Comparison of ENCODE assay signal across 8 cellular contexts in genomic region chr1:16236495-16237342, GRCh38. TPM values are rescaled to one million over a fixed set of nuclear protein-coding genes. Genes with fewer than 3 reads are reported as not detected.
DNase-seq lines count a peak whose midpoint lies in the region; ATAC-seq and TF ChIP-seq lines count a peak whose summit lies in the region.

TSS of gene CPLANE2 (minus strand) at chr1:16237183. CDS start at chr1:16236742, 441 bp downstream.

- H3K4me1 ChIP-seq in DND-41 (ENCODE audit: insufficient read depth, low read length): peaks cover 28% of the 10 kb centered on the region

- H3K27me3 Mint-ChIP-seq in nephron progenitor cell (ENCODE audit: low read depth, poor library complexity): peaks cover 7% of the 10 kb centered on the region
- no peaks in the 10 kb centered on the region for H3K27me3 Mint-ChIP-seq in stimulated activated naive CD8-positive, alpha-beta T cell treated with anti-CD3 and anti-CD28 coated beads, Interleukin-15, amount 100 ng/mL, for 72 hours

- H3K9me3 Mint-ChIP-seq in nephron progenitor cell: no peaks in the 10 kb centered on the region
- no peaks in the 10 kb centered on the region for H3K9me3 Mint-ChIP-seq in stimulated activated naive CD8-positive, alpha-beta T cell treated with anti-CD3 and anti-CD28 coated beads, Interleukin-15, amount 100 ng/mL, for 72 hours

- H4K20me1 ChIP-seq in DND-41 (ENCODE audit: insufficient read depth, low read length): no peaks in the 10 kb centered on the region

- POLR2A ChIA-PET in RWPE1 (lab: Yijun Ruan, JAX; ENCODE audit: low non-redundant PET): interaction anchor here (0.6 kb wide), 2 partner anchors 15 to 130 kb away, joined by 4 to 5 read pairs; no protein-coding TSS in a partner anchor

- CTCF ChIA-PET in RWPE1 (lab: Yijun Ruan, JAX): interaction anchor here (0.6 to 1.8 kb wide), 8 partner anchors 8 to 252 kb away, joined by 3 to 6 read pairs (median 4); no protein-coding TSS in a partner anchor

- peak within 1 kb of the TSS; percentile 87 for H2AFZ ChIP-seq in DND-41 (ENCODE audit: low read depth, low read length)

- TF ChIP-seq CTCF in DND-41 (IDR thresholded peaks at IDR 0.05; ENCODE audit: borderline replicate concordance, extremely low read depth, low read length, poor library complexity, severe bottlenecking): no peak
- TF ChIP-seq CTCF in LNCaP clone FGC (IDR thresholded peaks at IDR 0.05; ENCODE audit: control insufficient read depth, extremely low read depth, insufficient read depth): 0 out of 2 replicates have a peak, but pooled peaks have one; percentile 4
- TF ChIP-seq CTCF in RWPE1 (conservative IDR thresholded peaks at IDR 0.05; ENCODE audit: low read depth): no peak
- no peak for TF ChIP-seq CTCF in fibroblast of the aortic adventitia (IDR thresholded peaks at IDR 0.05; ENCODE audit: insufficient read depth, low read length)
- TF ChIP-seq CTCF in nephron progenitor cell (IDR thresholded peaks at IDR 0.05): no peak

- peak within 1 kb of the TSS; percentile 85 for H3K27ac ChIP-seq in DND-41 (ENCODE audit: low read length)
- H3K27ac ChIP-seq in RWPE1: peak within 1 kb of the TSS; percentile 87

- H3K4me3 ChIP-seq in DND-41 (ENCODE audit: low read depth in 1 of 2, low read length in 2 of 2) (peak within 1 kb of the TSS; percentile 39 to 77; a peak in 3 of 4 replicates), LNCaP clone FGC (ENCODE audit: low read depth, low read length) (peak within 1 kb of the TSS; percentile 69), fibroblast of the aortic adventitia (ENCODE audit: low read depth, low read length) (peak within 1 kb of the TSS; percentile 75)

- H3K4me3 Mint-ChIP-seq in nephron progenitor cell: peak within 1 kb of the TSS; percentile 86
- peak within 1 kb of the TSS; percentile 89 to 90 for H3K4me3 Mint-ChIP-seq in stimulated activated naive CD8-positive, alpha-beta T cell treated with anti-CD3 and anti-CD28 coated beads, Interleukin-15, amount 100 ng/mL, for 72 hours

- peak; percentile 86 for ATAC-seq in DND-41 (ENCODE audit: insufficient read depth, low read depth)
- peak; percentile 90 for ATAC-seq in stimulated activated naive CD8-positive, alpha-beta T cell treated with anti-CD3 and anti-CD28 coated beads, Interleukin-15, amount 100 ng/mL, for 72 hours

- peak; percentile 96 for DNase-seq in DND-41
- peak; percentile 63 for DNase-seq in GOT3 (lab: John Stamatoyannopoulos, UW)
- peak; percentile 66 for DNase-seq in LNCaP clone FGC (ENCODE audit: low read depth)
- DNase-seq in RWPE1 (ENCODE audit: low spot score): peak; percentile 93
- peak; percentile 92 for DNase-seq in activated T-helper 9 cell treated with anti-CD3 and anti-CD28 coated beads, Interleukin-2, amount 50 U/mL, for 16 hours (ENCODE audit: low read depth)
- DNase-seq in fibroblast of the aortic adventitia (ENCODE audit: low read depth): peak; percentile 89
- peak; percentile 97 for DNase-seq in nephron progenitor cell
- peak; percentile 97 for DNase-seq in stimulated activated naive CD8-positive, alpha-beta T cell treated with anti-CD3 and anti-CD28 coated beads, Interleukin-15, amount 100 ng/mL, for 72 hours

- no peak within 1 kb of the TSS for H3K27ac Mint-ChIP-seq in nephron progenitor cell
- peak within 1 kb of the TSS; percentile 82 to 92 for H3K27ac Mint-ChIP-seq in stimulated activated naive CD8-positive, alpha-beta T cell treated with anti-CD3 and anti-CD28 coated beads, Interleukin-15, amount 100 ng/mL, for 72 hours

- peaks cover 27% of the 10 kb centered on the region for H3K4me1 Mint-ChIP-seq in nephron progenitor cell
- peaks cover 22% of the 10 kb centered on the region for H3K4me1 Mint-ChIP-seq in stimulated activated naive CD8-positive, alpha-beta T cell treated with anti-CD3 and anti-CD28 coated beads, Interleukin-15, amount 100 ng/mL, for 72 hours

- H3K9me3 ChIP-seq in DND-41 (ENCODE audit: insufficient read depth, low read length, severe bottlenecking): no peaks in the 10 kb centered on the region

- H3K4me2 ChIP-seq in DND-41 (ENCODE audit: insufficient read depth, low read length): peak within 1 kb of the TSS; percentile 97

- no peaks in the 10 kb centered on the region for H3K36me3 ChIP-seq in DND-41 (ENCODE audit: insufficient read depth, low read length)

- H3K79me2 ChIP-seq in DND-41 (ENCODE audit: insufficient read depth, low read length): no peaks in the 10 kb centered on the region

- H3K36me3 Mint-ChIP-seq in nephron progenitor cell (ENCODE audit: low read depth): no peaks in the 10 kb centered on the region

- H3K9ac ChIP-seq in DND-41 (ENCODE audit: low read depth, low read length): peak within 1 kb of the TSS; percentile 69

- no peaks in the 10 kb centered on the region for H3K27me3 ChIP-seq in DND-41 (ENCODE audit: insufficient read depth, low read length, poor library complexity)

RNA-seq across cellular contexts. Expression of gene CPLANE2, which starts in this region (rescaled TPM):
- 6.7 and 7.5 TPM in 2 replicates for total RNA-seq in fibroblast of the aortic adventitia (ENCODE audit: low replicate concordance)

Comparison
In these comparisons a context has a peak if more than half of its experiments do, and no peak if none do; other contexts are left out.
1. Peak in every context shown above with its lines: DNase-seq, ATAC-seq, H3K4me3 ChIP-seq and H3K27ac ChIP-seq.